Comparison of ENCODE assay signal across 21 cellular contexts in genomic region chr9:32955655-32956478, GRCh38. TPM values are rescaled to one million over a fixed set of nuclear protein-coding genes. Genes with fewer than 3 reads are reported as not detected.
DNase-seq lines count a peak whose midpoint lies in the region; ATAC-seq and TF ChIP-seq lines count a peak whose summit lies in the region.
"Had no signal": no experiment of that assay in that cellular context is flagged by ENCODE, and none has a peak within 500 bp of the region (broad histone marks: within the 10 kb centered on the region; RNA-seq: fewer than 3 reads in every experiment).

No MANE protein-coding gene starts in this region.

- peaks cover 37% of the 10 kb centered on the region for H3K9me3 Mint-ChIP-seq in WTC11
- H3K9me3 Mint-ChIP-seq in naive thymus-derived CD8-positive, alpha-beta T cell: peaks cover 0 to 2% (median 0%) of the 10 kb centered on the region in 9 donors
- H3K9me3 Mint-ChIP-seq: activated T-helper 2 cell treated with anti-CD3 and anti-CD28 coated beads, Interferon-gamma antibody, Interleukin-2, Interleukin-4, amounts not matched to agents 10 μg/mL and 5 μg/mL and 100 μg/mL, durations not matched to agents 14 hours and 24 hours and 36 hours had no signal

- H3K27ac Mint-ChIP-seq in WTC11: no peak overlapping the region
- no peak overlapping the region for H3K27ac Mint-ChIP-seq in naive thymus-derived CD8-positive, alpha-beta T cell
- H3K27ac Mint-ChIP-seq: activated naive CD8-positive, alpha-beta T cell treated with anti-CD3 and anti-CD28 coated beads, Interleukin-2, amount 10 ng/mL, durations not matched to agents 7 days and 5 days; activated T-helper 2 cell treated with anti-CD3 and anti-CD28 coated beads, Interferon-gamma antibody, Interleukin-2, Interleukin-4, amounts not matched to agents 10 μg/mL and 5 μg/mL and 100 μg/mL, durations not matched to agents 14 hours and 24 hours and 36 hours had no signal

- POLR2A ChIA-PET in WTC11 (lab: Charles Lee): no interaction called here
- POLR2A ChIA-PET in naive thymus-derived CD8-positive, alpha-beta T cell (lab: Charles Lee): no interaction called here

- H3K36me3 Mint-ChIP-seq in WTC11: peaks cover 43% of the 10 kb centered on the region
- H3K36me3 Mint-ChIP-seq in naive thymus-derived CD8-positive, alpha-beta T cell: peaks cover 0 to 43% (median 41%) of the 10 kb centered on the region in 3 donors

- CTCF ChIA-PET in WTC11 (lab: Charles Lee): interaction anchor here (1.1 kb wide), 1 partner anchor 374 kb away, joined by 5 read pairs; no protein-coding TSS in a partner anchor

- DNase-seq in WTC11 (ENCODE audit: low spot score) (peak; percentile 30), dermis blood vessel endothelial cell (peak; percentile 17), left kidney (ENCODE audit: low read depth, low spot score) (peak; percentile 43), skeletal muscle cell (ENCODE audit: low read depth) (no peak), EL (no peak), NAMALWA (ENCODE audit: low spot score) (no peak)
- no peak for DNase-seq in naive thymus-derived CD8-positive, alpha-beta T cell
- DNase-seq: activated CD4-positive, alpha-beta T cell treated with anti-CD3 and anti-CD28 coated beads for 48 hours; activated naive CD8-positive, alpha-beta T cell treated with anti-CD3 and anti-CD28 coated beads, Interleukin-2, amount 10 ng/mL, durations not matched to agents 7 days and 5 days; BE2C; central memory CD4-positive, alpha-beta T cell; COR-L47; DND-41; hypothalamus; Kasumi-1; NCI-H1092; NCI-H2081 treated with DMSO at 0.1 percent for 48 hours; NCI-H524; stimulated activated CD4-positive, alpha-beta T cell treated with anti-CD3 and anti-CD28 coated beads, Interleukin-15, amount 100 ng/mL, for 24 hours had no signal

- no peak overlapping the region for H3K4me3 Mint-ChIP-seq in WTC11
- no peak overlapping the region for H3K4me3 Mint-ChIP-seq in naive thymus-derived CD8-positive, alpha-beta T cell
- H3K4me3 Mint-ChIP-seq: activated naive CD8-positive, alpha-beta T cell treated with anti-CD3 and anti-CD28 coated beads, Interleukin-2, amount 10 ng/mL, durations not matched to agents 7 days and 5 days had no signal

- H3K4me3 ChIP-seq in skeletal muscle cell (ENCODE audit: low read depth, low read length): peak overlapping the region; percentile 20

- ATAC-seq in WTC11 (peak; percentile 70), GM21381 (IDR thresholded peaks at IDR 0.05; ENCODE audit: unreplicated experiment) (no peak)
- no peak for ATAC-seq in naive thymus-derived CD8-positive, alpha-beta T cell

- peaks cover 8% of the 10 kb centered on the region for H3K4me1 Mint-ChIP-seq in WTC11
- H3K4me1 Mint-ChIP-seq in naive thymus-derived CD8-positive, alpha-beta T cell: peaks cover 0 to 1% (median 0%) of the 10 kb centered on the region in 4 donors
- H3K4me1 Mint-ChIP-seq: activated naive CD8-positive, alpha-beta T cell treated with anti-CD3 and anti-CD28 coated beads, Interleukin-2, amount 10 ng/mL, durations not matched to agents 7 days and 5 days had no signal

- no peaks in the 10 kb centered on the region; the same call in 1 of the 2 replicates for H3K27me3 Mint-ChIP-seq in WTC11 (ENCODE audit: low read depth)
- peaks cover 0 to 2% (median 0%) of the 10 kb centered on the region in 5 donors for H3K27me3 Mint-ChIP-seq in naive thymus-derived CD8-positive, alpha-beta T cell

- TF ChIP-seq CTCF in WTC11 (IDR thresholded peaks at IDR 0.05): no peak

TF ChIP-seq in WTC11, 78 proteins besides CTCF, POLR2A, EP300 and RAD21:
- TF ChIP-seq, protein P1, sequence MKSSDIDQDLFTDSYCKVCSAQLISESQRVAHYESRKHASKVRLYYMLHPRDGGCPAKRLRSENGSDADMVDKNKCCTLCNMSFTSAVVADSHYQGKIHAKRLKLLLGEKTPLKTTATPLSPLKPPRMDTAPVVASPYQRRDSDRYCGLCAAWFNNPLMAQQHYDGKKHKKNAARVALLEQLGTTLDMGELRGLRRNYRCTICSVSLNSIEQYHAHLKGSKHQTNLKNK (CRISPR knock-in tag; IDR thresholded peaks at IDR 0.05): no peak
- TF ChIP-seq ZNF317 (CRISPR knock-in tag; IDR thresholded peaks at IDR 0.05; ENCODE audit: borderline replicate concordance, low read depth) (no peak), EMX1 (CRISPR knock-in tag; IDR thresholded peaks at IDR 0.05) (no peak)
- TF ChIP-seq, protein P2, sequence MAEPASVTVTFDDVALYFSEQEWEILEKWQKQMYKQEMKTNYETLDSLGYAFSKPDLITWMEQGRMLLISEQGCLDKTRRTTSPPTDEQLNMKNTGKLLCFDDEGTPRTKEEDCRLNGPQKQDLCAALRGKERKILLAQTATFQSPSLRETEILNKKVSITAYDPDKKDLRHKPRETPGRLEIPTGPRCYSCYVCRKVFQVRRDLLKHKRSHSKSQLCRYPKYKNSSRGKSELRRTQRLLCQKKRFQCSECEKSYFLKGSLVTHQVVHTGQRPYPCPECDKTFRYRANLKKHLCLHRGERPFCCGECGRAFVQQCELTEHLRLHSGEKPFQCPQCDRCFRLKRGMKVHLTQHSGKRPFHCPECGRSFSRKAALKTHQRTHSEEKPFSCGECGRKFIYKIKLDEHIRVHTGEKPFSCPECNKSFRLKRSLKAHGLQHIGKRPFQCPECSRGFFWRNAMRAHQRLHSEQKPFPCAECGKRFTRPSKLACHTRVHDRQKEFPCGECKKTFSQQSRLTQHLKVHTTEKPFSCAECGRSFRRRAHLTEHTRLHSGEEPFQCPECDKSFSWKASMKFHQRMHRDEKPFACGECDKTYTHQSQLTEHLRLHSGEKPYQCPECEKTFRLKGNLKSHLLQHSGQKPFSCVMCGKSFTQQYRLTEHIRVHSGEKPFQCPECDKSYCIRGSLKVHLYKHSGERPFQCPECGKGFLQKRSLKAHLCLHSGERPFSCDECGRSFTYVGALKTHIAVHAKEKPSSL (CRISPR knock-in tag; conservative IDR thresholded peaks at IDR 0.05): no peak

RNA-seq across cellular contexts. Expression of gene APTX, which starts 45.6 kb away (rescaled TPM):
- total RNA-seq in WTC11 (2021): 36.7 to 40.0 TPM (median 39.0 TPM) in 3 replicates
- total RNA-seq in dermis blood vessel endothelial cell: 21.3 and 28.5 TPM in 2 replicates
- total RNA-seq in naive thymus-derived CD8-positive, alpha-beta T cell: 10 to 100 TPM; 21.7 to 25.2 TPM
- 10 to 100 TPM; 24.7 to 26.4 (median 25.3) TPM for polyA plus RNA-seq in naive thymus-derived CD8-positive, alpha-beta T cell

Comparison
In these comparisons a context has a peak if more than half of its experiments do, and no peak if none do; other contexts are left out.
1. DNase-seq: peak in WTC11 (single experiment), dermis blood vessel endothelial cell (single experiment) and left kidney (single experiment); none in skeletal muscle cell (single experiment), EL (single experiment), naive thymus-derived CD8-positive, alpha-beta T cell (0 of 10) and NAMALWA (single experiment).